Comparison of ENCODE assay signal across 11 cellular contexts in genomic region chr22:24810043-24810749, GRCh38. TPM values are rescaled to one million over a fixed set of nuclear protein-coding genes. Genes with fewer than 3 reads are reported as not detected.
DNase-seq lines count a peak whose midpoint lies in the region; ATAC-seq and TF ChIP-seq lines count a peak whose summit lies in the region.
"Had no signal": no experiment of that assay in that cellular context is flagged by ENCODE, and none has a peak within 500 bp of the region (broad histone marks: within the 10 kb centered on the region; RNA-seq: fewer than 3 reads in every experiment).

No MANE protein-coding gene starts in this region.

- peaks cover 4% of the 10 kb centered on the region for H3K36me3 Mint-ChIP-seq in Caco-2 (ENCODE audit: insufficient read depth, unreplicated experiment)

- no peak for ATAC-seq in HG03521 (IDR thresholded peaks at IDR 0.05; ENCODE audit: unreplicated experiment)
- no peak for ATAC-seq in left colon

- H3K4me1 ChIP-seq in Caco-2: no peaks in the 10 kb centered on the region; the same call in 1 of the 2 replicates

- H3K27me3 Mint-ChIP-seq in Caco-2 (ENCODE audit: insufficient read depth, unreplicated experiment): no peaks in the 10 kb centered on the region

- intact Hi-C loops in dorsolateral prefrontal cortex (cut with DNase I) (no loop called here), Caco-2 (cut with micrococcal nuclease; ENCODE audit: unreplicated experiment) (no loop called here), left colon (cut with DNase I, micrococcal nuclease) (no loop called here)

- peaks cover 7% of the 10 kb centered on the region for H3K4me1 Mint-ChIP-seq in Caco-2 (ENCODE audit: low read depth, unreplicated experiment)

- CTCF ChIA-PET in Caco-2 (lab: Charles Lee): no interaction called here

- H3K9me3 Mint-ChIP-seq in Caco-2 (ENCODE audit: unreplicated experiment): peaks cover 6% of the 10 kb centered on the region

- peak overlapping the region in 58 of 59 donors; percentile 3 to 96 (median 78) for H3K27ac ChIP-seq in dorsolateral prefrontal cortex
- H3K27ac ChIP-seq: epithelial cell of prostate had no signal

- peak; percentile 64 for DNase-seq in Daoy (ENCODE audit: low read depth)
- peak; percentile 60 for DNase-seq in NCI-H2196 (lab: John Stamatoyannopoulos, UW; ENCODE audit: unreplicated experiment)
- peak in 9 of 10 donors; percentile 59 to 84 (median 67) for DNase-seq in dorsolateral prefrontal cortex
- DNase-seq in occipital lobe (lab: John Stamatoyannopoulos, UW): peak; percentile 67
- no peak for DNase-seq in NCI-H187 treated with DMSO at 0.1 percent for 48 hours (lab: John Stamatoyannopoulos, UW)
- no peak for DNase-seq in Caco-2
- DNase-seq in left colon: no peak
- DNase-seq: GF-D8 had no signal

- H3K4me3 Mint-ChIP-seq in Caco-2 (ENCODE audit: unreplicated experiment): no peak overlapping the region

- BruUV-seq in Caco-2 (replicated peaks; lab: Mats Ljungman, UMichigan): no TSS peak

- H3K27me3 ChIP-seq in dorsolateral prefrontal cortex (no peaks in the 10 kb centered on the region), Caco-2 (replicated peaks; ENCODE audit: control insufficient read depth, insufficient read depth, low read length) (no peaks in the 10 kb centered on the region)

- no peaks in the 10 kb centered on the region; the same call in 1 of the 2 replicates for H3K36me3 ChIP-seq in Caco-2 (ENCODE audit: control insufficient read depth, insufficient read depth, low read length)

- H3K9me3 ChIP-seq in Caco-2: no peaks in the 10 kb centered on the region

- TF ChIP-seq CTCF in dorsolateral prefrontal cortex (IDR thresholded peaks at IDR 0.05 in 54 of 56, conservative IDR thresholded peaks at IDR 0.05 in 2 of 56; ENCODE audit: low read depth in 1 of 56, partially characterized antibody in 56 of 56) (no peak), Caco-2 (IDR thresholded peaks at IDR 0.05; ENCODE audit: insufficient read depth in 1 of 2, low read depth in 1 of 2, low read length in 1 of 2, severe bottlenecking in 1 of 2, unreplicated experiment in 1 of 2) (no peak)

- H3K27ac Mint-ChIP-seq in Caco-2 (ENCODE audit: unreplicated experiment): no peak overlapping the region

- POLR2A ChIA-PET in Caco-2 (lab: Charles Lee): no interaction called here

- H3K4me3 ChIP-seq in dorsolateral prefrontal cortex: peak overlapping the region in 36 of 59 donors; percentile 3 to 45 (median 20)
- no peak overlapping the region for H3K4me3 ChIP-seq in Caco-2 (ENCODE audit: low read depth, low read length)

RNA-seq across cellular contexts. Expression of gene SGSM1, which starts 4.2 kb away (rescaled TPM):
- 0.12 TPM in 1 of 2 replicates, not detected in the other for total RNA-seq in Daoy (2014; rRNA removed; shearing (Covaris generic))
- total RNA-seq in dorsolateral prefrontal cortex: 10 to 100 TPM; 15.7 to 56.9 (median 39.7) TPM
- total RNA-seq in occipital lobe: 11.4 TPM
- 5.5 and 6.1 TPM in 2 replicates for total RNA-seq in Caco-2 (2022)
- 1 to 10 TPM; 2.1 to 4.1 TPM for total RNA-seq in left colon

RNA-seq across cellular contexts. Expression of gene PIWIL3, which starts 35.7 kb away (rescaled TPM):
- total RNA-seq in Daoy (2014; rRNA removed; shearing (Covaris generic)): not detected in 2 replicates
- under 1 TPM in 5 of 120 experiments, not detected in 115; 0.22 to 0.76 (median 0.25) TPM for total RNA-seq in dorsolateral prefrontal cortex
- 0.16 TPM for total RNA-seq in occipital lobe
- total RNA-seq in Caco-2 (2022): 0.16 and 0.45 TPM in 2 replicates
- total RNA-seq in left colon: not detected
- total RNA-seq: T-helper 1 cell treated with Interleukin-12 subunit alpha and Interleukin-12 subunit beta and Interleukin-4 antibody, amounts not matched to agents 30 ng/mL and 1 ng/mL, for 36 hours had no signal

Comparison
In these comparisons a context has a peak if more than half of its experiments do, and no peak if none do; other contexts are left out.
1. DNase-seq: peak in Daoy (single experiment), NCI-H2196 (single experiment), dorsolateral prefrontal cortex (9 of 10) and occipital lobe (single experiment); none in NCI-H187 treated with DMSO at 0.1 percent for 48 hours (single experiment), Caco-2 (0 of 2) and left colon (0 of 2).